1 cellular context compared by ENCODE assay signal in genomic region chr10:87622290-87623004, GRCh38.
A peak's percentile ranks its signal among the peaks of the same experiment; 100 is the strongest.
TF ChIP-seq lines count a peak whose summit lies in the region.

No MANE protein-coding gene starts in this region.

TF ChIP-seq in HepG2, 621 proteins besides CTCF, POLR2A, EP300 and RAD21 (continued from another document):
- TF ChIP-seq SMC3 (IDR thresholded peaks at IDR 0.05; ENCODE audit: low read length) (peak; percentile 18; the same call in 1 of the 2 replicates), ZNF552 (CRISPR knock-in tag; IDR thresholded peaks at IDR 0.05; ENCODE audit: borderline replicate concordance) (no peak), ZNF296 (CRISPR knock-in tag; conservative IDR thresholded peaks at IDR 0.05) (no peak), STAG1 (CRISPR knock-in tag; IDR thresholded peaks at IDR 0.05) (peak; percentile 63)
